27 cellular contexts compared by ENCODE assay signal in genomic region chr20:17673082-17673481, GRCh38. TPM values are rescaled to one million over a fixed set of nuclear protein-coding genes. Genes with fewer than 3 reads are reported as not detected.
"Had no signal": no experiment of that assay in that cellular context is flagged by ENCODE, and none has a peak within 500 bp of the region (broad histone marks: within the 10 kb centered on the region; RNA-seq: fewer than 3 reads in every experiment).

No MANE protein-coding gene starts in this region.

- H3K27ac ChIP-seq: heart right ventricle, parathyroid adenoma, psoas muscle, right lobe of liver, tibial artery had no signal

- H3K4me3 ChIP-seq: heart right ventricle, lung, psoas muscle, right lobe of liver, tibial artery had no signal

- H3K27me3 Mint-ChIP-seq: naive thymus-derived CD4-positive, alpha-beta T cell; stimulated activated memory B cell treated with anti-CD40 and anti-IgM and Interleukin-4, amounts not matched to agents 10 μg/mL and 1 μg/mL and 100 μg/mL, for 72 hours; stimulated activated naive CD8-positive, alpha-beta T cell treated with anti-CD3 and anti-CD28 coated beads, Interleukin-15, Interleukin-2, amounts not matched to agents 100 ng/mL and 50 ng/mL, for 24 hours had no signal

- H3K9me3 Mint-ChIP-seq: naive thymus-derived CD4-positive, alpha-beta T cell; nephron progenitor cell; stimulated activated memory B cell treated with anti-CD40 and anti-IgM and Interleukin-4, amounts not matched to agents 10 μg/mL and 1 μg/mL and 100 μg/mL, for 72 hours; stimulated activated naive CD8-positive, alpha-beta T cell treated with anti-CD3 and anti-CD28 coated beads, Interleukin-15, Interleukin-2, amounts not matched to agents 100 ng/mL and 50 ng/mL, for 24 hours had no signal

- H3K4me3 Mint-ChIP-seq: naive thymus-derived CD4-positive, alpha-beta T cell; nephron progenitor cell; stimulated activated memory B cell treated with anti-CD40 and anti-IgM and Interleukin-4, amounts not matched to agents 10 μg/mL and 1 μg/mL and 100 μg/mL, for 72 hours; stimulated activated naive CD8-positive, alpha-beta T cell treated with anti-CD3 and anti-CD28 coated beads, Interleukin-15, Interleukin-2, amounts not matched to agents 100 ng/mL and 50 ng/mL, for 24 hours had no signal

- H3K9me3 ChIP-seq: heart right ventricle, psoas muscle, right lobe of liver, tibial artery had no signal

- ATAC-seq: esophagus mucosa; heart right ventricle; left ventricle myocardium superior; naive thymus-derived CD4-positive, alpha-beta T cell; psoas muscle; stimulated activated memory B cell treated with anti-CD40 and anti-IgM and Interleukin-4, amounts not matched to agents 10 μg/mL and 1 μg/mL and 100 μg/mL, for 72 hours had no signal

- H3K27ac Mint-ChIP-seq: stimulated activated memory B cell treated with anti-CD40 and anti-IgM and Interleukin-4, amounts not matched to agents 10 μg/mL and 1 μg/mL and 100 μg/mL, for 72 hours; stimulated activated naive CD8-positive, alpha-beta T cell treated with anti-CD3 and anti-CD28 coated beads, Interleukin-15, Interleukin-2, amounts not matched to agents 100 ng/mL and 50 ng/mL, for 24 hours had no signal

- H3K27me3 ChIP-seq: heart right ventricle, right lobe of liver, tibial artery had no signal

- DNase-seq: cortex of kidney; effector memory CD4-positive, alpha-beta T cell; heart right ventricle; hypothalamus; islet precursor cell; left ventricle myocardium superior; mesenchymal stem cell; midbrain; naive thymus-derived CD4-positive, alpha-beta T cell; nephron progenitor cell; psoas muscle; retina; stimulated activated CD4-positive, alpha-beta T cell treated with anti-CD3 and anti-CD28 coated beads, Interleukin-4, amount 100 ng/mL, for 1 hour; stimulated activated CD8-positive, alpha-beta memory T cell treated with anti-CD3 and anti-CD28 coated beads, Interleukin-4, amount 100 ng/mL, for 48 hours had no signal

RNA-seq across cellular contexts. Expression of gene BANF2, which starts 26.7 kb away (rescaled TPM):
- total RNA-seq: cerebellum; esophagus mucosa; fibroblast of lung; frontal cortex; heart right ventricle; left ventricle myocardium superior; lung; naive thymus-derived CD4-positive, alpha-beta T cell; omental fat pad; psoas muscle; right lobe of liver; temporal lobe; ureter had no signal
